9 cellular contexts compared by ENCODE assay signal in the genomic region with DNA sequence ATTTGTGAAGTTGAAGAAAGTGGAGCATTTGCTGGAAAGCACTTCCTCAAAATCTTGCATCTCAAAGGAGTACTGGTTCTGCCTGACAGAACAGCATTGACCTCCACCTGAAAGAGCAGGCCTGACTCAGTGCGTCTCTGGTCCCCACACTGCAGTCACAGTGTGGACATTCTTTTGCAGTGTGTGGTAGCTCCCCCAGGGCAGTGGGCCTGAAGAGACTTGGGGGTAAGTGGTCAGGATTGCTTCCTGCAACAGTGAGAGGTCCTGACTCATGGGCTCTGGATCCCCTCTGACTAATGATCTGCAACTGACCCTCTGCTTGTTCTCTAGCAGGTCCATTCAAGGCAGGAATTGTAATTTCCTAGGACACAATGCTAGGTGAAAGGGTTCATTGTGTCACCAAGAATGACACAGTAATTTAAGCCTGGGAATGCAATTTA.
DNase-seq lines count a peak whose midpoint lies in the region; ATAC-seq and TF ChIP-seq lines count a peak whose summit lies in the region.
"Had no signal": no experiment of that assay in that cellular context is flagged by ENCODE, and none has a peak within 500 bp of the region (broad histone marks: within the 10 kb centered on the region; RNA-seq: fewer than 3 reads in every experiment).

No MANE protein-coding gene starts in this region.

- H3K4me3 ChIP-seq in ACC112 (ENCODE audit: low read depth, low read length) (0 out of 2 replicates have a peak overlapping the region, but pooled peaks have one; percentile 8), esophagus muscularis mucosa (no peak overlapping the region)

- H3K27me3 ChIP-seq in ACC112 (ENCODE audit: insufficient read depth, low read length) = no peaks in the 10 kb centered on the region
- H3K27me3 ChIP-seq in esophagus muscularis mucosa = no peaks in the 10 kb centered on the region

- ATAC-seq in GM21360 (IDR thresholded peaks at IDR 0.05; ENCODE audit: unreplicated experiment) = peak; percentile 60
- ATAC-seq in HG03378 (IDR thresholded peaks at IDR 0.05; ENCODE audit: unreplicated experiment) = peak; percentile 30
- ATAC-seq in Right ventricle myocardium superior (ENCODE audit: poor library complexity) = no peak

- WGBS in esophagus muscularis mucosa = 79% methylated on average over 1 of the region's 1 CpG

- H3K36me3 ChIP-seq in ACC112 (ENCODE audit: insufficient read depth, low read length) (no peaks in the 10 kb centered on the region), esophagus muscularis mucosa (no peaks in the 10 kb centered on the region)

- peak overlapping the region; percentile 65 for H3K27ac ChIP-seq in ACC112 (ENCODE audit: low read depth, low read length)
- no peak overlapping the region for H3K27ac ChIP-seq in esophagus muscularis mucosa (replicated peaks in 1 of 4)

- DNase-seq in cerebellar cortex (ENCODE audit: low spot score) (peak; percentile 86), cerebellum (ENCODE audit: low spot score) (no peak), esophagus muscularis mucosa (ENCODE audit: extremely low spot score) (no peak), Right ventricle myocardium superior (no peak), DMS79 treated with DMSO at 0.1 percent for 48 hours (lab: John Stamatoyannopoulos, UW) (no peak)
- DNase-seq: stimulated activated CD4-positive, alpha-beta T cell treated with anti-CD3 and anti-CD28 coated beads, Interleukin-2, amount 100 ng/mL, for 48 hours had no signal

- intact Hi-C loops in esophagus muscularis mucosa (cut with DNase I) = no loop called here
- intact Hi-C loops in Right ventricle myocardium superior (cut with DNase I) = no loop called here

- no peak overlapping the region for H2AFZ ChIP-seq in ACC112 (ENCODE audit: low read length, unreplicated experiment)

- TF ChIP-seq POLR2A in esophagus muscularis mucosa (IDR thresholded peaks at IDR 0.05; ENCODE audit: low read depth) = no peak

- no peak for TF ChIP-seq EP300 in esophagus muscularis mucosa (IDR thresholded peaks at IDR 0.05)

- no peak for TF ChIP-seq CTCF in esophagus muscularis mucosa (IDR thresholded peaks at IDR 0.05)

- H3K4me1 ChIP-seq in ACC112 (ENCODE audit: control insufficient read depth, insufficient read depth, low read length, unreplicated experiment) = peaks cover 39% of the 10 kb centered on the region
- no peaks in the 10 kb centered on the region for H3K4me1 ChIP-seq in esophagus muscularis mucosa

- H3K79me2 ChIP-seq in ACC112 (ENCODE audit: control insufficient read depth, insufficient read depth, low read length, unreplicated experiment) = no peaks in the 10 kb centered on the region

- H3K9me3 ChIP-seq in esophagus muscularis mucosa = no peaks in the 10 kb centered on the region
